In the genomic region with DNA sequence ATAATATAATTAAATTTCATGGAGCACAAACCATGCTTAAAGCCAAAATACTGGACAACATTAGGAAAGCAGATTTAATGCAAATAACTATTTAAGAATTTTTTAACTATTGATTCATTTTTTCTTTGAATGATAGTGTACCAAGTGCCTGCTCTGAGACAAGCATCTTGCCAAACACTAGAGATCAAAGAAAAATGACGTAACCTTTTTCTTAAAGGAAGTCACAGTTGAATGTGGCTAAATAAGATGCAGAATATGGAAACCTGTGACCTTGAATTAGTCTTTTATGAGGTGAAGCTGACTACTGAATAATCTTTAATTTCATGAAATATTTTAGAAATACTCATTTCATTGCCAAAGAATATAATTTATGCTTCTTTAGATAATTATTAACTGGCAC, we compare ENCODE assay signal across 29 cellular contexts.
"Had no signal": no experiment of that assay in that cellular context is flagged by ENCODE, and none has a peak within 500 bp of the region (broad histone marks: within the 10 kb centered on the region; RNA-seq: fewer than 3 reads in every experiment).

No MANE protein-coding gene starts in this region.

- DNase-seq: activated CD4-positive, alpha-beta memory T cell treated with anti-CD3 and anti-CD28 coated beads, Interleukin-2, amount 10 ng/mL, durations not matched to agents 7 days and 5 days; activated CD4-positive, alpha-beta T cell treated with anti-CD3 and anti-CD28 coated beads for 1 hour; activated CD4-positive, alpha-beta T cell treated with anti-CD3 and anti-CD28 coated beads for 4 hours; activated CD4-positive, alpha-beta T cell treated with anti-CD3 and anti-CD28 coated beads, Interleukin-2, amount 10 ng/mL, durations not matched to agents 7 days and 5 days; activated CD4-positive, alpha-beta T cell treated with anti-CD3 and anti-CD28 coated beads, Interleukin-2, amount 50 U/mL, for 4 hours; activated CD8-positive, alpha-beta memory T cell treated with anti-CD3 and anti-CD28 coated beads, Interleukin-2, amount 50 U/mL, for 48 hours; activated gamma-delta T cell; activated naive CD4-positive, alpha-beta T cell; activated naive CD4-positive, alpha-beta T cell treated with anti-CD3 and anti-CD28 coated beads, Interleukin-2, amount 10 ng/mL, durations not matched to agents 7 days and 5 days; activated naive CD8-positive, alpha-beta T cell treated with anti-CD3 and anti-CD28 coated beads, Interleukin-2, amount 10 ng/mL, durations not matched to agents 7 days and 5 days; activated T-cell treated with anti-CD3 and anti-CD28 coated beads for 4 hours; activated T-cell treated with anti-CD3 and anti-CD28 coated beads, Interleukin-2, amount 50 U/mL, for 24 hours; activated T-cell treated with anti-CD3 and anti-CD28 coated beads, Interleukin-2, amount 50 U/mL, for 72 hours; central memory CD4-positive, alpha-beta T cell; cerebellar nuclear complex; colonic mucosa; effector CD8-positive, alpha-beta T cell; foreskin fibroblast; head of caudate nucleus; T-helper 1 cell; T-helper 17 cell; T1000 had no signal

- H3K36me3 ChIP-seq: ascending aorta, breast epithelium, cardiac muscle cell, colonic mucosa had no signal

- H3K9me3 ChIP-seq: ascending aorta, breast epithelium, colonic mucosa had no signal

- H3K4me1 ChIP-seq: ascending aorta, breast epithelium, colonic mucosa had no signal

- H3K4me3 ChIP-seq: ascending aorta, breast epithelium, cardiac muscle cell, colonic mucosa had no signal

- H3K27me3 ChIP-seq: ascending aorta, breast epithelium, cardiac muscle cell, colonic mucosa had no signal

- FAIRE-seq: frontal cortex had no signal

- ATAC-seq: activated naive CD4-positive, alpha-beta T cell treated with anti-CD3 and anti-CD28 coated beads, Interleukin-2, amount 50 U/mL, for 72 hours; activated T-cell treated with anti-CD3 and anti-CD28 coated beads, Interleukin-2, amount 50 U/mL, for 72 hours; esophagus mucosa; T-helper 17 cell; WTC11 had no signal

- H3K27ac ChIP-seq: ascending aorta, breast epithelium, cardiac muscle cell, colonic mucosa had no signal
